In genomic region chr2:237486819-237487448, GRCh38 we compare ENCODE assay signal across 10 cellular contexts. TPM values are rescaled to one million over a fixed set of nuclear protein-coding genes. Genes with fewer than 3 reads are reported as not detected.
A peak's percentile ranks its signal among the peaks of the same experiment; 100 is the strongest.
DNase-seq lines count a peak whose midpoint lies in the region; ATAC-seq, FAIRE-seq and TF ChIP-seq lines count a peak whose summit lies in the region.
"Had no signal": no experiment of that assay in that cellular context is flagged by ENCODE, and none has a peak within 500 bp of the region (broad histone marks: within the 10 kb centered on the region; RNA-seq: fewer than 3 reads in every experiment).

A gene with protein sequence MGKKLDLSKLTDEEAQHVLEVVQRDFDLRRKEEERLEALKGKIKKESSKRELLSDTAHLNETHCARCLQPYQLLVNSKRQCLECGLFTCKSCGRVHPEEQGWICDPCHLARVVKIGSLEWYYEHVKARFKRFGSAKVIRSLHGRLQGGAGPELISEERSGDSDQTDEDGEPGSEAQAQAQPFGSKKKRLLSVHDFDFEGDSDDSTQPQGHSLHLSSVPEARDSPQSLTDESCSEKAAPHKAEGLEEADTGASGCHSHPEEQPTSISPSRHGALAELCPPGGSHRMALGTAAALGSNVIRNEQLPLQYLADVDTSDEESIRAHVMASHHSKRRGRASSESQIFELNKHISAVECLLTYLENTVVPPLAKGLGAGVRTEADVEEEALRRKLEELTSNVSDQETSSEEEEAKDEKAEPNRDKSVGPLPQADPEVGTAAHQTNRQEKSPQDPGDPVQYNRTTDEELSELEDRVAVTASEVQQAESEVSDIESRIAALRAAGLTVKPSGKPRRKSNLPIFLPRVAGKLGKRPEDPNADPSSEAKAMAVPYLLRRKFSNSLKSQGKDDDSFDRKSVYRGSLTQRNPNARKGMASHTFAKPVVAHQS (plus strand): TSS chr2:237487251. CDS start chr2:237493427, 6,176 bp downstream.

- H3K4me1 ChIP-seq in iPS-20b (ENCODE audit: insufficient read depth, low read length) (peaks cover 12% of the 10 kb centered on the region), small intestine (ENCODE audit: control insufficient read depth in 2 of 2, insufficient read depth in 1 of 2, low read depth in 1 of 2, low read length in 1 of 2) (peaks cover 0 to 2% of the 10 kb centered on the region in 2 donors)

- peak; percentile 49 for DNase-seq in HCEC 1CT
- peak; percentile 76 for DNase-seq in astrocyte of the spinal cord (ENCODE audit: low read depth, low spot score)
- DNase-seq in small intestine: peak; percentile 55
- no peak for DNase-seq in activated CD4-positive, alpha-beta T cell treated with anti-CD3 and anti-CD28 coated beads, Interleukin-2, amount 50 U/mL, for 1 hour
- no peak for DNase-seq in 8988T
- DNase-seq: WERI-Rb-1 had no signal

- FAIRE-seq in small intestine (lab: Jason Lieb, UNC): no peak
- FAIRE-seq: islet of Langerhans had no signal

- TF ChIP-seq CTCF in astrocyte of the spinal cord (IDR thresholded peaks at IDR 0.05; ENCODE audit: low read depth, low read length): no peak

- in situ Hi-C loops in astrocyte of the spinal cord (cut with HindIII; ENCODE audit: low sequenced_read_pairs): no loop called here

- no peak within 1 kb of the TSS for H3K27ac ChIP-seq in iPS-20b (ENCODE audit: low read length)
- peak within 1 kb of the TSS in 1 of 2 donors; percentile 51 for H3K27ac ChIP-seq in small intestine (ENCODE audit: low read depth in 1 of 2, low read length in 1 of 2)
- H3K27ac ChIP-seq: WERI-Rb-1 had no signal

- ATAC-seq in HG02623 (IDR thresholded peaks at IDR 0.05; ENCODE audit: unreplicated experiment): no peak
- no peak for ATAC-seq in GM19467 (IDR thresholded peaks at IDR 0.05; ENCODE audit: unreplicated experiment)

- H3K9me3 ChIP-seq in iPS-20b (ENCODE audit: insufficient read depth, low read depth, low read length) (peaks cover 11% of the 10 kb centered on the region), small intestine (ENCODE audit: control insufficient read depth, low read depth) (no peaks in the 10 kb centered on the region)

- H3K36me3 ChIP-seq in iPS-20b (ENCODE audit: insufficient read depth, low read depth, low read length) (peaks cover 3% of the 10 kb centered on the region; the same call in 1 of the 2 replicates), small intestine (ENCODE audit: control insufficient read depth in 2 of 2, insufficient read depth in 2 of 2, low read length in 2 of 2) (no peaks in the 10 kb centered on the region)
- H3K36me3 ChIP-seq: WERI-Rb-1 had no signal

- H3K27me3 ChIP-seq in iPS-20b (ENCODE audit: insufficient read depth, low read length): peaks cover 74% of the 10 kb centered on the region
- peaks cover 0 to 19% of the 10 kb centered on the region in 2 donors for H3K27me3 ChIP-seq in small intestine (ENCODE audit: control insufficient read depth in 2 of 2, insufficient read depth in 2 of 2, low read length in 2 of 2)

- no peak within 1 kb of the TSS for H3K9ac ChIP-seq in iPS-20b (ENCODE audit: low read depth, low read length)

- WGBS in small intestine, 3 donors: 1 to 8% (median 3%) methylated on average over 47 to 63 of the region's 63 CpGs

- H3K4me3 ChIP-seq in astrocyte of the spinal cord (ENCODE audit: low read depth, low read length) (peak within 1 kb of the TSS; percentile 83), iPS-20b (ENCODE audit: low read length) (peak within 1 kb of the TSS; percentile 64), small intestine (ENCODE audit: low read depth in 1 of 2, low read length in 2 of 2) (peak within 1 kb of the TSS; percentile 9 to 21)

RNA-seq across cellular contexts. Expression of the gene that starts here (rescaled TPM):
- 10 to 100 TPM; 13.2 to 18.9 (median 18.8) TPM for polyA plus RNA-seq in small intestine

Comparison
In these comparisons a context has a peak if more than half of its experiments do, and no peak if none do; other contexts are left out.
1. DNase-seq: peak in HCEC 1CT (single experiment), astrocyte of the spinal cord (single experiment) and small intestine (single experiment); none in activated CD4-positive, alpha-beta T cell treated with anti-CD3 and anti-CD28 coated beads, Interleukin-2, amount 50 U/mL, for 1 hour (single experiment) and 8988T (single experiment).
2. H3K4me3 ChIP-seq: peak in every context shown above with its lines; median percentile 83 in astrocyte of the spinal cord; 64 in iPS-20b; 15 in small intestine.